ENCODE assay signal across 25 cellular contexts in the genomic region with DNA sequence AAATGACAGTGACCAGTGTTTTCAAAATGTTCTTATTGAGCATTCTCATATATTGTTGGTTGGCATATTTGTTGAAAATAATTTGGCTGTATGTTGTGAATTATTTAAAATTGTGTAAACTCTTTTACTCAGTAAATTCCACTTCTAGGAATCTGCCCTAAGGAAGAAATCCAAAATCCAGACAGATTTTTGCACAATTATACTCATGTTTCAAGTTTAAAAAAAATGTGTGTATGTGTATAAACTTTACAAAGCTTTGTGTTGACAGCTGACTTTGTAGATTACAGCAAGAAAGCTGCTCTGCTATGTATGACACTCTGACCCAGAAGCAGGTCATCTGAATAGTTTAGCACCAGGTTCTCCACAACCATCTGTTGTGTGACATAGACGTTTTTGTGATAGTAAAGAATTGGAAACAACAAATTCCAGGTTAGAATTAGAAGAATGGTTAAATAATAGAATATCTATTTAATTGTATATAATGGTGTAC.
"Had no signal": no experiment of that assay in that cellular context is flagged by ENCODE, and none has a peak within 500 bp of the region (broad histone marks: within the 10 kb centered on the region; RNA-seq: fewer than 3 reads in every experiment).

No MANE protein-coding gene starts in this region.

- H3K4me2 ChIP-seq: hepatocyte, neural progenitor cell had no signal

- H3K4me3 ChIP-seq: dorsolateral prefrontal cortex, gastroesophageal sphincter, heart left ventricle, hepatocyte, left lung, neural progenitor cell, psoas muscle, suprapubic skin, transverse colon had no signal

- H3K9ac ChIP-seq: neural progenitor cell had no signal

- DNase-seq: cerebellar nuclear complex; dorsolateral prefrontal cortex; effector CD4-positive, alpha-beta T cell; endodermal cell; foreskin fibroblast; heart left ventricle; left cardiac atrium; left lung; mesendoderm; midbrain; naive thymus-derived CD4-positive, alpha-beta T cell; nucleus accumbens; psoas muscle; right cardiac atrium; small intestine; stimulated activated CD4-positive, alpha-beta T cell treated with anti-CD3 and anti-CD28 coated beads, Interleukin-15, amount 100 ng/mL, for 24 hours; stimulated activated CD4-positive, alpha-beta T cell treated with anti-CD3 and anti-CD28 coated beads, Interleukin-2, amount 100 ng/mL, for 48 hours; stimulated activated naive B cell treated with anti-CD40 and anti-IgM and Interleukin-4, amounts not matched to agents 10 μg/mL and 1 μg/mL and 100 μg/mL, for 72 hours; transverse colon had no signal

- H3K27me3 ChIP-seq: dorsolateral prefrontal cortex, gastroesophageal sphincter, heart left ventricle, hepatocyte, left lung, neural progenitor cell, suprapubic skin, transverse colon had no signal

- H3K27ac ChIP-seq: dorsolateral prefrontal cortex, epithelial cell of prostate, gastroesophageal sphincter, heart left ventricle, hepatocyte, left lung, neural progenitor cell, psoas muscle, suprapubic skin, transverse colon had no signal

- H3K9me3 ChIP-seq: gastroesophageal sphincter, heart left ventricle, left lung, psoas muscle, suprapubic skin, transverse colon had no signal

- H2AFZ ChIP-seq: hepatocyte, neural progenitor cell had no signal

- ATAC-seq: esophagus mucosa; gastroesophageal sphincter; heart left ventricle; left cardiac atrium; naive thymus-derived CD4-positive, alpha-beta T cell; psoas muscle; right cardiac atrium; stimulated activated naive B cell treated with anti-CD40 and anti-IgM and Interleukin-4, amounts not matched to agents 10 μg/mL and 1 μg/mL and 100 μg/mL, for 72 hours had no signal

- H3K4me1 ChIP-seq: neural progenitor cell, psoas muscle, suprapubic skin, transverse colon had no signal
